Comparison of ENCODE assay signal across 33 cellular contexts in the genomic region with DNA sequence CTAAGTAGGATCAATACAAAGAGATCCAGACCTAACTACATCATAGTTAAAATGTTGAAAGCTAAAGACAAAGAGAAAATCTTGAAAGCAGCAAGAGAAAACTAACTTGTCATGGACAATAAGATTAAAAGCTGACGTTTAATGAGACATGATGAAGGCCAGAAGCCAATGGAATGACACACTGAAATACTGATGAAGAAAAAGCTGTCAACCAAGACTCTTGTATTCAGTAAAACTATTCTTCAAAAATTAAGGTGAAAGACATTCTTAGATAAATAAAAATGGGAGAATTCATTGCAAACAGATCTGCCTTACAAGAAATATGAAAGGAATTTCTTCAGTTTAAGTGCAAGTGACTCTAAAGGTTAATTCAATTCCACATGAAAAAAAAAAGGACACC.
"Had no signal": no experiment of that assay in that cellular context is flagged by ENCODE, and none has a peak within 500 bp of the region (broad histone marks: within the 10 kb centered on the region; RNA-seq: fewer than 3 reads in every experiment).

No MANE protein-coding gene starts in this region.

- H3K36me3 ChIP-seq: adrenal gland, ascending aorta, brain microvascular endothelial cell, breast epithelium, cardiac muscle cell had no signal

- DNase-seq: activated effector memory CD4-positive, alpha-beta T cell treated with anti-CD3 and anti-CD28 coated beads, Interleukin-2, amount 50 U/mL, for 16 hours; activated effector memory CD4-positive, alpha-beta T cell treated with Interleukin-2 at 50 U/mL for 16 hours; activated gamma-delta T cell; activated gamma-delta T cell treated with Interleukin-2 at 50 U/mL for 16 hours; activated naive CD4-positive, alpha-beta T cell; activated naive CD4-positive, alpha-beta T cell treated with anti-CD3 and anti-CD28 coated beads for 36 hours; activated naive CD4-positive, alpha-beta T cell treated with anti-CD3 and anti-CD28 coated beads, Interleukin-2, amount 10 ng/mL, durations not matched to agents 7 days and 5 days; activated naive CD4-positive, alpha-beta T cell treated with anti-CD3 and anti-CD28 coated beads, Interleukin-2, amount 50 U/mL, for 16 hours; activated naive CD4-positive, alpha-beta T cell treated with Interleukin-2 at 50 U/mL for 16 hours; activated naive CD8-positive, alpha-beta T cell treated with anti-CD3 and anti-CD28 coated beads for 36 hours; activated naive CD8-positive, alpha-beta T cell treated with anti-CD3 and anti-CD28 coated beads, Interleukin-2, amount 10 ng/mL, durations not matched to agents 7 days and 5 days; activated naive CD8-positive, alpha-beta T cell treated with anti-CD3 and anti-CD28 coated beads, Interleukin-2, amount 50 U/mL, for 24 hours; activated T-cell treated with anti-CD3 and anti-CD28 coated beads, Interleukin-2, amount 50 U/mL, for 4 hours; activated T-cell treated with anti-CD3 and anti-CD28 coated beads, Interleukin-2, amount 50 U/mL, for 48 hours; activated T-cell treated with anti-CD3 and anti-CD28 coated beads, Interleukin-2, amount 50 U/mL, for 72 hours; adrenal gland; amniotic stem cell; amygdala; anterior cingulate cortex; aorta; body of pancreas; brain microvascular endothelial cell; caudate nucleus; central memory CD4-positive, alpha-beta T cell; cerebellar nuclear complex had no signal

- ATAC-seq: activated naive CD4-positive, alpha-beta T cell treated with anti-CD3 and anti-CD28 coated beads, Interleukin-2, amount 50 U/mL, for 72 hours; activated naive CD8-positive, alpha-beta T cell treated with anti-CD3 and anti-CD28 coated beads, Interleukin-2, amount 50 U/mL, for 24 hours; activated T-cell treated with anti-CD3 and anti-CD28 coated beads, Interleukin-2, amount 50 U/mL, for 4 hours; activated T-cell treated with anti-CD3 and anti-CD28 coated beads, Interleukin-2, amount 50 U/mL, for 72 hours; activated T-helper 17 cell treated with anti-CD3 and anti-CD28 coated beads, Interleukin-2, amount 50 U/mL, for 72 hours; body of pancreas had no signal

- H3K9me3 ChIP-seq: body of pancreas had no signal

- FAIRE-seq: astrocyte, bronchial epithelial cell, colon had no signal

- H3K27me3 ChIP-seq: adrenal gland, ascending aorta, body of pancreas, brain microvascular endothelial cell, breast epithelium, cardiac muscle cell had no signal

- H3K4me1 ChIP-seq: adrenal gland, ascending aorta, breast epithelium had no signal

- H3K4me3 ChIP-seq: adrenal gland, ascending aorta, body of pancreas, breast epithelium, cardiac muscle cell had no signal

- H3K27ac ChIP-seq: adrenal gland, ascending aorta, body of pancreas, brain microvascular endothelial cell, breast epithelium, cardiac muscle cell had no signal
